In the genomic region with DNA sequence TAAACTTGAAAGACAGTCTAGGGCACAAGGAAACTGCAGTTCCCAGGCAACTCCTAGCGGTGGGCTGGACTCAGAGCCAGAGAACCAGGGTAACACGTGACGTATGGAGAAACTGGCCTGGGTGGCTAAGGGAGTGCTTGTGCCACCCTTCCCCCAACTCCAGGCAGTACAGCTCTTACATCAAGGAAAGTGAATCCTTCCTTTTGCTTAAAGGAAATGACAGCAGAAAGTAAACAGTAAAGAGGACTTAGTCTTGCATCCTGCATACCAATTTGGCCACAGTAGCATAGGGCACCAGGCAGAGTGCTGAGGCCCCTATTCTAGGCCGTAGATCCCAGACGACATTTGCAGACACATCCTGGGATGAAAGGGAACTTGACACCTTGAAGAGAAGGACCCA, we compare ENCODE assay signal across 23 cellular contexts.
DNase-seq lines count a peak whose midpoint lies in the region; FAIRE-seq and TF ChIP-seq lines count a peak whose summit lies in the region.
"Had no signal": no experiment of that assay in that cellular context is flagged by ENCODE, and none has a peak within 500 bp of the region (broad histone marks: within the 10 kb centered on the region; RNA-seq: fewer than 3 reads in every experiment).

No MANE protein-coding gene starts in this region.

- H3K9ac ChIP-seq in kidney (ENCODE audit: low read length in 2 of 2) = no peak overlapping the region
- H3K9ac ChIP-seq: KMS-11 had no signal

- H3K36me3 ChIP-seq in brain microvascular endothelial cell (replicated peaks) (no peaks in the 10 kb centered on the region), spleen (no peaks in the 10 kb centered on the region), kidney (ENCODE audit: control insufficient read depth in 1 of 2, insufficient read depth in 2 of 2, low read length in 2 of 2) (no peaks in the 10 kb centered on the region)
- H3K36me3 ChIP-seq: SJSA1 had no signal

- no peak for FAIRE-seq in GM12892 (lab: Jason Lieb, UNC)
- no peak for FAIRE-seq in kidney (lab: Jason Lieb, UNC)
- FAIRE-seq: A549 had no signal

- H3K4me1 ChIP-seq in spleen (no peaks in the 10 kb centered on the region), kidney (ENCODE audit: control insufficient read depth in 1 of 2, insufficient read depth in 1 of 2, low read depth in 1 of 2, low read length in 2 of 2) (no peaks in the 10 kb centered on the region)
- H3K4me1 ChIP-seq: A549, Caco-2, SJSA1 had no signal

- H3K27ac ChIP-seq in brain microvascular endothelial cell (no peak overlapping the region), spleen (no peak overlapping the region), kidney (ENCODE audit: low read depth in 2 of 2, low read length in 2 of 2) (no peak overlapping the region)
- H3K27ac ChIP-seq: A549, KMS-11, SJSA1 had no signal

- in situ Hi-C loops in brain microvascular endothelial cell (cut with HindIII; ENCODE audit: low pct_ligation_motif_present, low sequenced_read_pairs) = no loop called here

- TF ChIP-seq CTCF in brain microvascular endothelial cell (IDR thresholded peaks at IDR 0.05; ENCODE audit: low read depth, low read length, missing control alignments) (no peak), spleen (IDR thresholded peaks at IDR 0.05 in 8 of 11, conservative IDR thresholded peaks at IDR 0.05 in 3 of 11) (no peak), kidney (IDR thresholded peaks at IDR 0.05; ENCODE audit: borderline replicate concordance, extremely low read depth, insufficient read depth) (no peak)

- no peak for TF ChIP-seq POLR2A in GM12892 (IDR thresholded peaks at IDR 0.05; ENCODE audit: low read depth, low read length)
- no peak for TF ChIP-seq POLR2A in spleen (IDR thresholded peaks at IDR 0.05)

- DNase-seq in HT1080 (ENCODE audit: low read depth) (peak; percentile 51), brain microvascular endothelial cell (peak; percentile 35), iris pigment epithelial cell (ENCODE audit: low read depth) (peak; percentile 3), GM12892 (ENCODE audit: insufficient read length) (no peak), spleen (no peak), UCSD-AML1 (lab: John Stamatoyannopoulos, UW; ENCODE audit: unreplicated experiment) (no peak), kidney (no peak)
- DNase-seq: C1 segment of cervical spinal cord; Caco-2; CD8-positive, alpha-beta T cell; DMS79 treated with DMSO at 0.1 percent for 48 hours; H9; NCI-H1092; NCI-H1417 treated with DMSO at 0.1 percent for 48 hours; NCI-H1694 treated with DMSO at 0.1 percent for 48 hours; NCI-H2081; NCI-H2227 treated with DMSO at 0.1 percent for 48 hours; NCI-H526 treated with DMSO at 0.1 percent for 48 hours; Right ventricle myocardium superior; RPMI8226 had no signal

- H3K27me3 ChIP-seq in brain microvascular endothelial cell (replicated peaks) (no peaks in the 10 kb centered on the region), spleen (replicated peaks in 1 of 7) (no peaks in the 10 kb centered on the region)
- H3K27me3 ChIP-seq: SJSA1 had no signal

- 61 to 83% (median 71%) methylated on average over 5 of the region's 5 CpGs for WGBS in spleen, 5 donors

- peaks cover 0 to 21% (median 1%) of the 10 kb centered on the region in 8 donors for H3K9me3 ChIP-seq in spleen
- no peaks in the 10 kb centered on the region for H3K9me3 ChIP-seq in kidney (ENCODE audit: control insufficient read depth in 1 of 2, low read length in 2 of 2)
- H3K9me3 ChIP-seq: A549, Caco-2, SJSA1 had no signal

- intact Hi-C loops in spleen (cut with DNase I; ENCODE audit: low total_unique reads) = no loop called here
- intact Hi-C loops in kidney (cut with DNase I) = no loop called here

- H3K4me3 ChIP-seq in brain microvascular endothelial cell (ENCODE audit: low read depth, low read length) (no peak overlapping the region), spleen (no peak overlapping the region), kidney (ENCODE audit: low read length in 2 of 2) (no peak overlapping the region)
- H3K4me3 ChIP-seq: A549, SJSA1 had no signal

Comparison
In these comparisons a context has a peak if more than half of its experiments do, and no peak if none do; other contexts are left out.
1. DNase-seq: peak in HT1080 (single experiment), brain microvascular endothelial cell (single experiment) and iris pigment epithelial cell (single experiment); none in GM12892 (single experiment), spleen (single experiment), UCSD-AML1 (single experiment) and kidney (single experiment).